In the genomic region with DNA sequence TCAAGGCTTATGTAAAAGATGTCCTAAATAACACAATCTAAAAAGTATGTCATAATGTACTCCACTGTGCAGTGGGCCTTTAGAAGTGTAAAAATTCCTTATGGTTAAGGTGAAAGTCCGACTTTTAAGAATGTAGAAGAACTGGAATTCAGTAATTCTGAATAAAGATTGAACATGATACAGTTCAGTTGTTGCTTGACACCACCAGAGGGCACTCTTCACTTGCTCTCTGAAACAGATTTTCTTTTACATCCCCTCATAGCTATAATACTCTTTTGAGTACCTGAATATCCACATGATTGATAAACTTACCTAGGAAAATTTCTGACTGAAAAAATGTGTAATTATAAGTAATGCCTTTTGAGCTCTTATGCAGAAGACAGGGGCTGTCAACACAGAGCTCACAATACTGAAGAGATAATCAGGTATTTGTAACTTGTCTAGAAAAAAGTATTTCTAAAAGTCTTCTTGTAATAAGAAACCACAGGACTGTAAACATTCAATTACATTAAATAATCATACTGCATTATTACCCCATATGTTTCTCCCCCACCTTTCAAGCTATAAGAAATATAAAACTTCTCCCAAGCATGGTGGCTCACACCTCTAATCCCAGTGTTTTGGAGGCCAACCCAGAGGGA, we compare ENCODE assay signal across 8 cellular contexts.
DNase-seq lines count a peak whose midpoint lies in the region; ATAC-seq and TF ChIP-seq lines count a peak whose summit lies in the region.

No MANE protein-coding gene starts in this region.

- no peak for TF ChIP-seq POLR2A in NB4 (IDR thresholded peaks at IDR 0.05; ENCODE audit: extremely low read depth, insufficient read length)

- H3K9me3 Mint-ChIP-seq in activated naive CD4-positive, alpha-beta T cell treated with anti-CD3 and anti-CD28 coated beads, Interleukin-2, amount 10 ng/mL, durations not matched to agents 7 days and 5 days = no peaks in the 10 kb centered on the region
- H3K9me3 Mint-ChIP-seq in neural crest cell = no peaks in the 10 kb centered on the region

- CTCF ChIA-PET in activated naive CD4-positive, alpha-beta T cell treated with anti-CD3 and anti-CD28 coated beads, Interleukin-2, amount 10 ng/mL, durations not matched to agents 7 days and 5 days (lab: Charles Lee) = interaction anchor here (0.7 to 2.1 kb wide), 25 partner anchors 9 to 364 kb away, joined by 3 to 21 read pairs (median 4); partner anchors contain the start of gene PREP

- no peak overlapping the region for H3K4me3 ChIP-seq in NB4 (ENCODE audit: low read depth, low read length)

- TF ChIP-seq CTCF in NB4 (IDR thresholded peaks at IDR 0.05; ENCODE audit: low read depth, low read length) (peak; percentile 75), neural crest cell (conservative IDR thresholded peaks at IDR 0.05) (peak; percentile 99)

- H3K4me1 Mint-ChIP-seq in activated naive CD4-positive, alpha-beta T cell treated with anti-CD3 and anti-CD28 coated beads, Interleukin-2, amount 10 ng/mL, durations not matched to agents 7 days and 5 days = no peaks in the 10 kb centered on the region
- H3K4me1 Mint-ChIP-seq in neural crest cell = peaks cover 31% of the 10 kb centered on the region

- peaks cover 12% of the 10 kb centered on the region for H3K27me3 Mint-ChIP-seq in activated naive CD4-positive, alpha-beta T cell treated with anti-CD3 and anti-CD28 coated beads, Interleukin-2, amount 10 ng/mL, durations not matched to agents 7 days and 5 days
- H3K27me3 Mint-ChIP-seq in neural crest cell (ENCODE audit: low read depth) = no peaks in the 10 kb centered on the region

- no peak overlapping the region for H3K27ac Mint-ChIP-seq in activated naive CD4-positive, alpha-beta T cell treated with anti-CD3 and anti-CD28 coated beads, Interleukin-2, amount 10 ng/mL, durations not matched to agents 7 days and 5 days
- no peak overlapping the region for H3K27ac Mint-ChIP-seq in neural crest cell (ENCODE audit: unreplicated experiment)

- peak; percentile 72 for ATAC-seq in GM21576 (IDR thresholded peaks at IDR 0.05; ENCODE audit: unreplicated experiment)
- peak; percentile 85 for ATAC-seq in SK-N-SH treated with all-trans-retinoic acid at 6 μM for 48 hours
- no peak for ATAC-seq in GM19324 (IDR thresholded peaks at IDR 0.05; ENCODE audit: low FRiP score, unreplicated experiment)

- no peaks in the 10 kb centered on the region for H3K36me3 Mint-ChIP-seq in activated naive CD4-positive, alpha-beta T cell treated with anti-CD3 and anti-CD28 coated beads, Interleukin-2, amount 10 ng/mL, durations not matched to agents 7 days and 5 days
- H3K36me3 Mint-ChIP-seq in neural crest cell (ENCODE audit: low read depth) = peaks cover 7% of the 10 kb centered on the region

- peak; percentile 35 for DNase-seq in activated naive CD4-positive, alpha-beta T cell treated with anti-CD3 and anti-CD28 coated beads, Interleukin-2, amount 10 ng/mL, durations not matched to agents 7 days and 5 days
- DNase-seq in activated naive CD4-positive, alpha-beta T cell (lab: John Stamatoyannopoulos, UW) = no peak
- DNase-seq in NB4 (ENCODE audit: low read depth) (peak; percentile 71), fibroblast of gingiva (ENCODE audit: low read depth) (peak; percentile 50), neural crest cell (ENCODE audit: low read depth, low spot score) (no peak)

- no peak overlapping the region for H3K4me3 Mint-ChIP-seq in activated naive CD4-positive, alpha-beta T cell treated with anti-CD3 and anti-CD28 coated beads, Interleukin-2, amount 10 ng/mL, durations not matched to agents 7 days and 5 days
- H3K4me3 Mint-ChIP-seq in neural crest cell = peak overlapping the region; percentile 28

TF ChIP-seq in SK-N-SH treated with all-trans-retinoic acid at 6 μM for 48 hours, 23 proteins besides CTCF, POLR2A, EP300 and RAD21:
- TF ChIP-seq TCF4 (CRISPR knock-in tag; IDR thresholded peaks at IDR 0.05; ENCODE audit: borderline replicate concordance) (no peak), ARNTL (CRISPR knock-in tag; IDR thresholded peaks at IDR 0.05; ENCODE audit: borderline replicate concordance, low read depth) (no peak), ZC3H10 (CRISPR knock-in tag; IDR thresholded peaks at IDR 0.05) (no peak), TOX (CRISPR knock-in tag; IDR thresholded peaks at IDR 0.05; ENCODE audit: borderline replicate concordance) (no peak), ZFP30 (CRISPR knock-in tag; IDR thresholded peaks at IDR 0.05) (no peak), ESRRG (CRISPR knock-in tag; IDR thresholded peaks at IDR 0.05) (no peak), ZNF565 (CRISPR knock-in tag; conservative IDR thresholded peaks at IDR 0.05; ENCODE audit: low read depth) (no peak), RARB (CRISPR knock-in tag; IDR thresholded peaks at IDR 0.05) (no peak), ZNF70 (CRISPR knock-in tag; IDR thresholded peaks at IDR 0.05) (no peak), PPARA (CRISPR knock-in tag; IDR thresholded peaks at IDR 0.05; ENCODE audit: borderline replicate concordance) (no peak), GLIS3 (CRISPR knock-in tag; IDR thresholded peaks at IDR 0.05) (no peak)

Comparison
In these comparisons a context has a peak if more than half of its experiments do, and no peak if none do; other contexts are left out.
1. DNase-seq: peak in activated naive CD4-positive, alpha-beta T cell treated with anti-CD3 and anti-CD28 coated beads, Interleukin-2, amount 10 ng/mL, durations not matched to agents 7 days and 5 days (single experiment), NB4 (single experiment) and fibroblast of gingiva (single experiment); none in activated naive CD4-positive, alpha-beta T cell (0 of 4) and neural crest cell (single experiment).